In the genomic region with DNA sequence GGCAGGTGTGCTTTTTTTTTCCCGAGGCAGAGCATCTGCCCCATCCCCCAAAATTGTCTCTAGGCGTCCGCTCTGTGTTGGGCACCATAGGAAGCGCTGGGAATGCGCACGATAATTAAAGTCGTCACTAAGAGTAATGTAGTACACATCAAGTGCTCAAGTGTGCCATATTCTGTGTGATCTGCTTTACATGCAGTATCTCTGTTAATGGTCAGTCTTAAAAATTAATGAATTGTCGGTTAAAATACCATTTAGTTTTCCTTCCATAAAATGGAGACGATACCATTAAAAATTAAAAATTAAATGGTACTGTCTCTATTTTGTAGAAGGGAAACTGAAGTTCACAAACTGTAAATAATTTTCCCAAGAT, we compare ENCODE assay signal across 6 cellular contexts. TPM values are rescaled to one million over a fixed set of nuclear protein-coding genes. Genes with fewer than 3 reads are reported as not detected.
DNase-seq lines count a peak whose midpoint lies in the region; ATAC-seq lines count a peak whose summit lies in the region.

No MANE protein-coding gene starts in this region.

- ATAC-seq in GM19372 (IDR thresholded peaks at IDR 0.05; ENCODE audit: low read depth, unreplicated experiment) (peak; percentile 25), HG03571 (IDR thresholded peaks at IDR 0.05; ENCODE audit: unreplicated experiment) (peak; percentile 13), esophagus mucosa (peak; percentile 9), HG02981 (IDR thresholded peaks at IDR 0.05; ENCODE audit: unreplicated experiment) (no peak)
- ATAC-seq in stimulated activated naive CD8-positive, alpha-beta T cell treated with anti-CD3 and anti-CD28 coated beads, Interleukin-15, Interleukin-2, amounts not matched to agents 100 U/mL and 50 U/mL, for 24 hours: peak; percentile 3

- DNase-seq in stimulated activated naive CD8-positive, alpha-beta T cell treated with anti-CD3 and anti-CD28 coated beads, Interleukin-15, Interleukin-2, amounts not matched to agents 100 U/mL and 50 U/mL, for 24 hours: no peak
- DNase-seq in GM19240 (ENCODE audit: insufficient read length, low spot score): no peak

RNA-seq across cellular contexts. Expression of a gene that starts 0.5 kb away (rescaled TPM):
- 105 TPM for total RNA-seq in esophagus mucosa

RNA-seq across cellular contexts. Expression of a gene that starts 49.5 kb away (rescaled TPM):
- 21.7 TPM for total RNA-seq in esophagus mucosa

RNA-seq across cellular contexts. Expression of a gene that starts 54.8 kb away (rescaled TPM):
- 14.4 TPM for total RNA-seq in esophagus mucosa

RNA-seq across cellular contexts. Expression of a gene that starts 56.5 kb away (rescaled TPM):
- 3.1 TPM for total RNA-seq in esophagus mucosa
